In genomic region chr4:14130551-14130950, GRCh38 we compare ENCODE assay signal across 25 cellular contexts.
DNase-seq lines count a peak whose midpoint lies in the region; ATAC-seq and TF ChIP-seq lines count a peak whose summit lies in the region.
"Had no signal": no experiment of that assay in that cellular context is flagged by ENCODE, and none has a peak within 500 bp of the region (broad histone marks: within the 10 kb centered on the region; RNA-seq: fewer than 3 reads in every experiment).

No MANE protein-coding gene starts in this region.

- no peaks in the 10 kb centered on the region for H3K9me3 Mint-ChIP-seq in activated naive CD4-positive, alpha-beta T cell treated with anti-CD3 and anti-CD28 coated beads, Interleukin-2, amount 10 ng/mL, durations not matched to agents 7 days and 5 days
- H3K9me3 Mint-ChIP-seq: activated CD8-positive, alpha-beta T cell treated with anti-CD3 and anti-CD28 coated beads for 36 hours; activated T-helper 1 cell treated with anti-CD3 and anti-CD28 coated beads, Interleukin-12 subunit alpha, Interleukin-12 subunit beta, Interleukin-2, Interleukin-4 antibody, amounts not matched to agents 30 ng/mL and 10 ng/mL and 1 ng/mL, durations not matched to agents 14 hours and 24 hours and 36 hours had no signal

- no peaks in the 10 kb centered on the region for H3K4me1 Mint-ChIP-seq in activated naive CD4-positive, alpha-beta T cell treated with anti-CD3 and anti-CD28 coated beads, Interleukin-2, amount 10 ng/mL, durations not matched to agents 7 days and 5 days
- H3K4me1 Mint-ChIP-seq: CD4-positive, CD25-positive, alpha-beta regulatory T cell had no signal

- H3K9ac ChIP-seq in parathyroid adenoma: no peak overlapping the region

- CTCF ChIA-PET in BJ (lab: Yijun Ruan, JAX): interaction anchor here (0.8 to 1.5 kb wide), 4 partner anchors 16 to 224 kb away, joined by 3 to 4 read pairs (median 3); no protein-coding TSS in a partner anchor
- CTCF ChIA-PET in activated naive CD4-positive, alpha-beta T cell treated with anti-CD3 and anti-CD28 coated beads, Interleukin-2, amount 10 ng/mL, durations not matched to agents 7 days and 5 days (lab: Charles Lee): no interaction called here

- no peaks in the 10 kb centered on the region for H3K36me3 Mint-ChIP-seq in activated naive CD4-positive, alpha-beta T cell treated with anti-CD3 and anti-CD28 coated beads, Interleukin-2, amount 10 ng/mL, durations not matched to agents 7 days and 5 days
- H3K36me3 Mint-ChIP-seq: CD4-positive, CD25-positive, alpha-beta regulatory T cell; naive thymus-derived CD8-positive, alpha-beta T cell had no signal

- WGBS in heart right ventricle, 2 donors: 56 to 66% methylated on average over 2 of the region's 2 CpGs

- no peak overlapping the region for H2AFZ ChIP-seq in parathyroid adenoma

- H3K4me1 ChIP-seq in parathyroid adenoma (peaks cover 8% of the 10 kb centered on the region), heart right ventricle (peaks cover 0 to 24% (median 0%) of the 10 kb centered on the region in 9 donors)

- H3K27ac ChIP-seq in parathyroid adenoma (peak overlapping the region; percentile 32), heart right ventricle (no peak overlapping the region)

- no peak overlapping the region for H3K4me2 ChIP-seq in parathyroid adenoma (ENCODE audit: low read length)

- H3K36me3 ChIP-seq in BJ (ENCODE audit: control insufficient read depth, insufficient read depth, low read length) (no peaks in the 10 kb centered on the region; the same call in 1 of the 2 replicates), parathyroid adenoma (ENCODE audit: control insufficient read depth, insufficient read depth, low read length) (no peaks in the 10 kb centered on the region), heart right ventricle (no peaks in the 10 kb centered on the region)

- intact Hi-C loops in heart right ventricle (cut with DNase I): no loop called here

- H3K79me2 ChIP-seq in parathyroid adenoma: no peaks in the 10 kb centered on the region

- H3K4me3 Mint-ChIP-seq in activated naive CD4-positive, alpha-beta T cell treated with anti-CD3 and anti-CD28 coated beads, Interleukin-2, amount 10 ng/mL, durations not matched to agents 7 days and 5 days: no peak overlapping the region
- H3K4me3 Mint-ChIP-seq: activated CD8-positive, alpha-beta T cell treated with anti-CD3 and anti-CD28 coated beads for 36 hours; activated T-helper 1 cell treated with anti-CD3 and anti-CD28 coated beads, Interleukin-12 subunit alpha, Interleukin-12 subunit beta, Interleukin-2, Interleukin-4 antibody, amounts not matched to agents 30 ng/mL and 10 ng/mL and 1 ng/mL, durations not matched to agents 14 hours and 24 hours and 36 hours; CD4-positive, CD25-positive, alpha-beta regulatory T cell; naive thymus-derived CD8-positive, alpha-beta T cell had no signal

- no peaks in the 10 kb centered on the region for H3K27me3 Mint-ChIP-seq in activated naive CD4-positive, alpha-beta T cell treated with anti-CD3 and anti-CD28 coated beads, Interleukin-2, amount 10 ng/mL, durations not matched to agents 7 days and 5 days
- H3K27me3 Mint-ChIP-seq: activated CD8-positive, alpha-beta T cell treated with anti-CD3 and anti-CD28 coated beads for 36 hours; CD4-positive, CD25-positive, alpha-beta regulatory T cell had no signal

- ATAC-seq in heart right ventricle (no peak), GM18858 (IDR thresholded peaks at IDR 0.05; ENCODE audit: unreplicated experiment) (no peak)
- ATAC-seq: activated CD8-positive, alpha-beta T cell treated with anti-CD3 and anti-CD28 coated beads for 36 hours; naive thymus-derived CD8-positive, alpha-beta T cell; Right ventricle myocardium inferior had no signal

- DNase-seq in BJ (ENCODE audit: low read depth) (peak; percentile 58), NCI-H226 (peak; percentile 21), fibroblast of gingiva (ENCODE audit: low read depth) (peak; percentile 1), heart right ventricle (no peak), HUDEP-2 (lab: John Stamatoyannopoulos, UW; ENCODE audit: unreplicated experiment in 76 of 76) (no peak)
- no peak for DNase-seq in activated naive CD4-positive, alpha-beta T cell treated with anti-CD3 and anti-CD28 coated beads, Interleukin-2, amount 10 ng/mL, durations not matched to agents 7 days and 5 days
- DNase-seq: activated CD4-positive, CD25-positive, alpha-beta regulatory T cell treated with anti-CD3 and anti-CD28 coated beads, Interleukin-2, amount 50 U/mL, for 72 hours; activated CD8-positive, alpha-beta memory T cell treated with anti-CD3 and anti-CD28 coated beads, Interleukin-2, amount 50 U/mL, for 48 hours; activated CD8-positive, alpha-beta T cell treated with anti-CD3 and anti-CD28 coated beads for 36 hours; activated naive CD4-positive, alpha-beta T cell treated with anti-CD3 and anti-CD28 coated beads, Interleukin-2, amount 50 U/mL, for 16 hours; amniotic stem cell; CD4-positive, CD25-positive, alpha-beta regulatory T cell; kidney; naive thymus-derived CD8-positive, alpha-beta T cell; NCI-H1436; NCI-H2081; NCI-H2227 treated with DMSO at 0.1 percent for 48 hours; NCI-H526 treated with DMSO at 0.1 percent for 48 hours; nucleus accumbens; stimulated activated CD4-positive, alpha-beta T cell treated with anti-CD3 and anti-CD28 coated beads, Interleukin-4, amount 100 ng/mL, for 24 hours; trophoblast cell had no signal

- no peak overlapping the region for H3K4me3 ChIP-seq in BJ (ENCODE audit: low read depth, low read length)
- no peak overlapping the region for H3K4me3 ChIP-seq in parathyroid adenoma (ENCODE audit: low read depth, low read length)
- no peak overlapping the region for H3K4me3 ChIP-seq in heart right ventricle

- POLR2A ChIA-PET in BJ (lab: Charles Lee): interaction anchor here (0.5 to 0.6 kb wide), 2 partner anchors 19 to 888 kb away, joined by 4 to 14 read pairs; no protein-coding TSS in a partner anchor

- H3K27me3 ChIP-seq in BJ (ENCODE audit: control insufficient read depth, insufficient read depth, low read length) (no peaks in the 10 kb centered on the region), parathyroid adenoma (ENCODE audit: control insufficient read depth, insufficient read depth, low read length) (no peaks in the 10 kb centered on the region), heart right ventricle (no peaks in the 10 kb centered on the region)

- no peaks in the 10 kb centered on the region for H3K9me3 ChIP-seq in parathyroid adenoma (ENCODE audit: control insufficient read depth, low read length)
- no peaks in the 10 kb centered on the region for H3K9me3 ChIP-seq in heart right ventricle

- H3K27ac Mint-ChIP-seq in activated naive CD4-positive, alpha-beta T cell treated with anti-CD3 and anti-CD28 coated beads, Interleukin-2, amount 10 ng/mL, durations not matched to agents 7 days and 5 days: no peak overlapping the region
- H3K27ac Mint-ChIP-seq: activated CD8-positive, alpha-beta T cell treated with anti-CD3 and anti-CD28 coated beads for 36 hours; activated T-helper 1 cell treated with anti-CD3 and anti-CD28 coated beads, Interleukin-12 subunit alpha, Interleukin-12 subunit beta, Interleukin-2, Interleukin-4 antibody, amounts not matched to agents 30 ng/mL and 10 ng/mL and 1 ng/mL, durations not matched to agents 14 hours and 24 hours and 36 hours; CD4-positive, CD25-positive, alpha-beta regulatory T cell; naive thymus-derived CD8-positive, alpha-beta T cell had no signal

- TF ChIP-seq CTCF in BJ (IDR thresholded peaks at IDR 0.05; ENCODE audit: insufficient read depth, low read depth, low read length) (peak; percentile 26; the same call in 1 of the 2 replicates), parathyroid adenoma (IDR thresholded peaks at IDR 0.05) (no peak), heart right ventricle (IDR thresholded peaks at IDR 0.05) (no peak)

Comparison
In these comparisons a context has a peak if more than half of its experiments do, and no peak if none do; other contexts are left out.
1. DNase-seq: peak in BJ (single experiment), NCI-H226 (single experiment) and fibroblast of gingiva (single experiment); none in heart right ventricle (0 of 2), activated naive CD4-positive, alpha-beta T cell treated with anti-CD3 and anti-CD28 coated beads, Interleukin-2, amount 10 ng/mL, durations not matched to agents 7 days and 5 days (single experiment) and HUDEP-2 (0 of 76).